Comparison of ENCODE assay signal across 3 cellular contexts in the genomic region with DNA sequence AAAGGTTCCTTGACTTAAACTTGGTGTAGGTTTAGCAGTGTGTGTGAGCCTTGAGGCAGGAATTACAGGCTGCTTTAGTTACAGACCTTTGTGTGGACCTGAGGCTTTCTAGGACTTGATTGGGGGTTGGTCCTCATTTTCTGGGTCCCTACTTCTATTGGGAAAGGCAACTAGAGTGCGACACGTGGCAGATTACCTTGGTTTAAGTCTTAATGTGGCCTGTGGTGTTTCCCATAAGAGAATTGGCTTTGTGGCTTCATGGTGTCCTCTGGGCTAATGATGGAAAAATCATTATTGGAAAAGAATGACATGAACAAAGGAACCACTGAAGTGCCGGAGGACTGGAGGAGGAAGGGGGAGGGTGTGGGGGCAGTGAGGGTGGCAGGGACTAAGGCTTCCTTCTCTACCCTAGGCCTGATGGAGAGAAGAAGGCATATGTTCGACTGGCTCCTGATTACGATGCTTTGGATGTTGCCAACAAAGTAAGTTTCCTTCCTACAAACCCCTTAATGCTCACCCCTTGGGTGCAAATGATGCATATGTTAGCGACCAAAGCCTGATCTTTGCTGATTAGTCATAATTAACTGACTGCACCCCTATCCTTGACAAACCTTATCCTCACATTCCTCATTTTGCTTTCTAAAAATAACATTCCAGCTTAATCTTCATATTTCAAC.
TF ChIP-seq lines count a peak whose summit lies in the region.

No MANE protein-coding gene starts in this region.

TF ChIP-seq in SK-N-SH, 30 proteins besides CTCF, POLR2A, EP300 and RAD21:
- 0 out of 2 replicates have a peak, but pooled peaks have one; percentile 15 for TF ChIP-seq POLR2AphosphoS5 (IDR thresholded peaks at IDR 0.05; ENCODE audit: low read depth, low read length)
- TF ChIP-seq, protein P1, sequence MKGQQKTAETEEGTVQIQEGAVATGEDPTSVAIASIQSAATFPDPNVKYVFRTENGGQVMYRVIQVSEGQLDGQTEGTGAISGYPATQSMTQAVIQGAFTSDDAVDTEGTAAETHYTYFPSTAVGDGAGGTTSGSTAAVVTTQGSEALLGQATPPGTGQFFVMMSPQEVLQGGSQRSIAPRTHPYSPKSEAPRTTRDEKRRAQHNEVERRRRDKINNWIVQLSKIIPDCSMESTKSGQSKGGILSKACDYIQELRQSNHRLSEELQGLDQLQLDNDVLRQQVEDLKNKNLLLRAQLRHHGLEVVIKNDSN (IDR thresholded peaks at IDR 0.05; ENCODE audit: borderline replicate concordance, low read depth), result no peak
TF ChIP-seq in SK-N-SH: peak in this region for 1.

TF ChIP-seq in SK-N-SH treated with all-trans-retinoic acid at 6 μM for 48 hours, 23 proteins besides CTCF, POLR2A, EP300 and RAD21:
- TF ChIP-seq OSR1 (CRISPR knock-in tag; IDR thresholded peaks at IDR 0.05) (no peak), BACH2 (CRISPR knock-in tag; IDR thresholded peaks at IDR 0.05; ENCODE audit: borderline replicate concordance) (no peak), ZNF70 (CRISPR knock-in tag; IDR thresholded peaks at IDR 0.05) (no peak), CSDC2 (CRISPR knock-in tag; IDR thresholded peaks at IDR 0.05) (no peak), ZNF565 (CRISPR knock-in tag; conservative IDR thresholded peaks at IDR 0.05; ENCODE audit: low read depth) (no peak), ZFP30 (CRISPR knock-in tag; IDR thresholded peaks at IDR 0.05) (no peak), ZC3H10 (CRISPR knock-in tag; IDR thresholded peaks at IDR 0.05) (no peak), TCF4 (CRISPR knock-in tag; IDR thresholded peaks at IDR 0.05; ENCODE audit: borderline replicate concordance) (no peak), RARB (CRISPR knock-in tag; IDR thresholded peaks at IDR 0.05) (no peak), PPARA (CRISPR knock-in tag; IDR thresholded peaks at IDR 0.05; ENCODE audit: borderline replicate concordance) (no peak), SNAI2 (CRISPR knock-in tag; IDR thresholded peaks at IDR 0.05) (no peak), CSRNP3 (CRISPR knock-in tag; IDR thresholded peaks at IDR 0.05) (no peak), CREB5 (CRISPR knock-in tag; IDR thresholded peaks at IDR 0.05; ENCODE audit: low read depth) (no peak), GLIS3 (CRISPR knock-in tag; IDR thresholded peaks at IDR 0.05) (no peak), ZFP3 (CRISPR knock-in tag; IDR thresholded peaks at IDR 0.05) (no peak), TOX (CRISPR knock-in tag; IDR thresholded peaks at IDR 0.05; ENCODE audit: borderline replicate concordance) (no peak), PATZ1 (CRISPR knock-in tag; IDR thresholded peaks at IDR 0.05; ENCODE audit: borderline replicate concordance) (no peak), ZNF8 (CRISPR knock-in tag; IDR thresholded peaks at IDR 0.05) (no peak)
TF ChIP-seq in SK-N-SH treated with all-trans-retinoic acid at 6 μM for 48 hours: peak in this region for 0.

TF ChIP-seq in GM12878, 131 proteins besides CTCF, POLR2A, EP300 and RAD21:
- TF ChIP-seq, protein P2, sequence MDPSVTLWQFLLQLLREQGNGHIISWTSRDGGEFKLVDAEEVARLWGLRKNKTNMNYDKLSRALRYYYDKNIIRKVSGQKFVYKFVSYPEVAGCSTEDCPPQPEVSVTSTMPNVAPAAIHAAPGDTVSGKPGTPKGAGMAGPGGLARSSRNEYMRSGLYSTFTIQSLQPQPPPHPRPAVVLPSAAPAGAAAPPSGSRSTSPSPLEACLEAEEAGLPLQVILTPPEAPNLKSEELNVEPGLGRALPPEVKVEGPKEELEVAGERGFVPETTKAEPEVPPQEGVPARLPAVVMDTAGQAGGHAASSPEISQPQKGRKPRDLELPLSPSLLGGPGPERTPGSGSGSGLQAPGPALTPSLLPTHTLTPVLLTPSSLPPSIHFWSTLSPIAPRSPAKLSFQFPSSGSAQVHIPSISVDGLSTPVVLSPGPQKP (IDR thresholded peaks at IDR 0.05; ENCODE audit: low read depth, low read length), result no peak
- TF ChIP-seq POLR2AphosphoS5 (IDR thresholded peaks at IDR 0.05; ENCODE audit: low read length) (0 out of 2 replicates have a peak, but pooled peaks have one; percentile 30), IRF4 (IDR thresholded peaks at IDR 0.05; ENCODE audit: low read depth, low read length) (no peak)
